1 cellular context compared by ENCODE assay signal in genomic region chr7:17070117-17070750, GRCh38.
TF ChIP-seq lines count a peak whose summit lies in the region.

No MANE protein-coding gene starts in this region.

TF ChIP-seq in GM12878, 131 proteins besides CTCF, POLR2A, EP300 and RAD21 (continued from another document):
- peak; percentile 66 for TF ChIP-seq ATF2 (IDR thresholded peaks at IDR 0.05; ENCODE audit: low read length)
- TF ChIP-seq BACH1 (IDR thresholded peaks at IDR 0.05; ENCODE audit: borderline replicate concordance), result no peak
- no peak for TF ChIP-seq NR2F1 (conservative IDR thresholded peaks at IDR 0.05)
- peak; percentile 60; the same call in 1 of the 2 replicates for TF ChIP-seq TBL1XR1 (IDR thresholded peaks at IDR 0.05; ENCODE audit: low read depth, low read length)
